ENCODE assay signal across 1 cellular context in genomic region chr1:236096660-236097482, GRCh38.
TF ChIP-seq lines count a peak whose summit lies in the region.
"Not testable (repeated sequence)": the region's sequence is repeated elsewhere in the genome, so short reads cannot be mapped to it uniquely, and the experiment has no call there.

No MANE protein-coding gene starts in this region.

TF ChIP-seq in HepG2, 621 proteins besides CTCF, POLR2A, EP300 and RAD21 (continued from another document):
- TF ChIP-seq ZHX2 (IDR thresholded peaks at IDR 0.05; ENCODE audit: low read depth), result peak; percentile 54; the same call in 1 of the 2 replicates
- not testable (repeated sequence) for TF ChIP-seq ZHX2 (CRISPR knock-in tag; IDR thresholded peaks at IDR 0.05; ENCODE audit: borderline replicate concordance); NR2F6 (CRISPR knock-in tag; IDR thresholded peaks at IDR 0.05)
- TF ChIP-seq FIP1L1 (IDR thresholded peaks at IDR 0.05; ENCODE audit: borderline replicate concordance, insufficient read depth, low read depth, low read length), result peak; percentile 84
- TF ChIP-seq DR1 (CRISPR knock-in tag; IDR thresholded peaks at IDR 0.05), result peak; percentile 50; the same call in 1 of the 2 replicates
- peak in 1 of 2 experiments; percentile 33; a peak in 1 of 4 replicates for TF ChIP-seq MAFK (conservative IDR thresholded peaks at IDR 0.05 in 1 of 2, IDR thresholded peaks at IDR 0.05 in 1 of 2; ENCODE audit: low read length in 2 of 2)
- TF ChIP-seq TBL1XR1 (IDR thresholded peaks at IDR 0.05; ENCODE audit: borderline replicate concordance, low read length, partially characterized antibody), result peak; percentile 70
- TF ChIP-seq TAF15 (IDR thresholded peaks at IDR 0.05; ENCODE audit: low read depth, low read length, poor library complexity, severe bottlenecking), result peak; percentile 99
- TF ChIP-seq RFX5 (IDR thresholded peaks at IDR 0.05; ENCODE audit: low read depth, low read length), result peak; percentile 21; the same call in 1 of the 2 replicates
- TF ChIP-seq KAT2B (IDR thresholded peaks at IDR 0.05; ENCODE audit: borderline replicate concordance, low read depth, low read length), result 0 out of 2 replicates have a peak, but pooled peaks have one; percentile 9
- peak; percentile 70; the same call in 1 of the 2 replicates for TF ChIP-seq SALL2 (CRISPR knock-in tag; IDR thresholded peaks at IDR 0.05)
- TF ChIP-seq NR2F6 (IDR thresholded peaks at IDR 0.05), result peak; percentile 54; the same call in 1 of the 2 replicates
- peak; percentile 68 for TF ChIP-seq ZEB1 (IDR thresholded peaks at IDR 0.05; ENCODE audit: insufficient replicate concordance, low read depth)
- TF ChIP-seq FOSL2 (CRISPR knock-in tag; IDR thresholded peaks at IDR 0.05), result peak; percentile 95
